ENCODE assay signal across 27 cellular contexts in genomic region chr1:160758525-160758924, GRCh38. TPM values are rescaled to one million over a fixed set of nuclear protein-coding genes. Genes with fewer than 3 reads are reported as not detected.
DNase-seq lines count a peak whose midpoint lies in the region; ATAC-seq, FAIRE-seq and TF ChIP-seq lines count a peak whose summit lies in the region.
"Had no signal": no experiment of that assay in that cellular context is flagged by ENCODE, and none has a peak within 500 bp of the region (broad histone marks: within the 10 kb centered on the region; RNA-seq: fewer than 3 reads in every experiment).

No MANE protein-coding gene starts in this region.

- H3K27me3 ChIP-seq in dorsolateral prefrontal cortex = peaks cover 0 to 3% (median 0%) of the 10 kb centered on the region in 45 donors
- H3K27me3 ChIP-seq: BE2C; BLaER1 treated with 17β-estradiol and CSF1 and Interleukin-3, amounts not matched to agents 10 nM and 100 nM had no signal

- no peak overlapping the region for H3K4me3 ChIP-seq in dorsolateral prefrontal cortex
- H3K4me3 ChIP-seq: A549; BLaER1 treated with 17β-estradiol and CSF1 and Interleukin-3, amounts not matched to agents 10 nM and 100 nM; GM23338 had no signal

- no peaks in the 10 kb centered on the region for H3K27me3 Mint-ChIP-seq in activated naive CD8-positive, alpha-beta T cell
- H3K27me3 Mint-ChIP-seq in activated naive CD8-positive, alpha-beta T cell treated with anti-CD3 and anti-CD28 coated beads, Interleukin-2, amount 50 U/mL, for 24 hours = no peaks in the 10 kb centered on the region
- H3K27me3 Mint-ChIP-seq in immature natural killer cell (ENCODE audit: low read depth in 3 of 3) = peaks cover 0 to 9% (median 7%) of the 10 kb centered on the region in 3 donors
- H3K27me3 Mint-ChIP-seq: CD4-positive, alpha-beta T cell had no signal

- no peak overlapping the region for H3K27ac ChIP-seq in dorsolateral prefrontal cortex
- H3K27ac ChIP-seq: A549; BLaER1 treated with 17β-estradiol and CSF1 and Interleukin-3, amounts not matched to agents 10 nM and 100 nM had no signal

- peaks cover 7% of the 10 kb centered on the region for H3K9me3 Mint-ChIP-seq in activated naive CD8-positive, alpha-beta T cell (ENCODE audit: low read depth)
- H3K9me3 Mint-ChIP-seq in activated naive CD8-positive, alpha-beta T cell treated with anti-CD3 and anti-CD28 coated beads, Interleukin-2, amount 50 U/mL, for 24 hours = peaks cover 16% of the 10 kb centered on the region
- H3K9me3 Mint-ChIP-seq in immature natural killer cell = peaks cover 0 to 3% (median 0%) of the 10 kb centered on the region in 6 donors
- H3K9me3 Mint-ChIP-seq in stimulated activated effector memory CD8-positive, alpha-beta T cell treated with anti-CD3 and anti-CD28 coated beads, Interleukin-12 subunit alpha, Interleukin-12 subunit beta, amount 100 ng/mL, for 72 hours = peaks cover 3% of the 10 kb centered on the region
- H3K9me3 Mint-ChIP-seq: CD4-positive, alpha-beta T cell; GM23338; H9 had no signal

- peak overlapping the region; percentile 78 for H3K27ac Mint-ChIP-seq in activated naive CD8-positive, alpha-beta T cell
- H3K27ac Mint-ChIP-seq in activated naive CD8-positive, alpha-beta T cell treated with anti-CD3 and anti-CD28 coated beads, Interleukin-2, amount 50 U/mL, for 24 hours = no peak overlapping the region
- peak overlapping the region; percentile 34 to 99 (median 86) for H3K27ac Mint-ChIP-seq in immature natural killer cell
- H3K27ac Mint-ChIP-seq in stimulated activated effector memory CD8-positive, alpha-beta T cell treated with anti-CD3 and anti-CD28 coated beads, Interleukin-12 subunit alpha, Interleukin-12 subunit beta, amount 100 ng/mL, for 72 hours = peak overlapping the region; percentile 14
- H3K27ac Mint-ChIP-seq: CD14-positive monocyte; CD4-positive, alpha-beta T cell; GM23338; H9 had no signal

- ATAC-seq in activated naive CD8-positive, alpha-beta T cell treated with anti-CD3 and anti-CD28 coated beads, Interleukin-2, amount 50 U/mL, for 24 hours = no peak
- ATAC-seq in stimulated activated effector memory CD8-positive, alpha-beta T cell treated with anti-CD3 and anti-CD28 coated beads, Interleukin-12 subunit alpha, Interleukin-12 subunit beta, amount 100 ng/mL, for 72 hours = peak; percentile 56
- ATAC-seq in HG03108 (IDR thresholded peaks at IDR 0.05; ENCODE audit: unreplicated experiment) = no peak
- ATAC-seq: A549, GM23338, HCT116 had no signal

- no peak overlapping the region for H3K4me3 Mint-ChIP-seq in activated naive CD8-positive, alpha-beta T cell
- no peak overlapping the region for H3K4me3 Mint-ChIP-seq in activated naive CD8-positive, alpha-beta T cell treated with anti-CD3 and anti-CD28 coated beads, Interleukin-2, amount 50 U/mL, for 24 hours
- H3K4me3 Mint-ChIP-seq in immature natural killer cell = peak overlapping the region in 1 of 5 donors; percentile 21
- H3K4me3 Mint-ChIP-seq in stimulated activated effector memory CD8-positive, alpha-beta T cell treated with anti-CD3 and anti-CD28 coated beads, Interleukin-12 subunit alpha, Interleukin-12 subunit beta, amount 100 ng/mL, for 72 hours = no peak overlapping the region
- H3K4me3 Mint-ChIP-seq: CD14-positive monocyte; CD4-positive, alpha-beta T cell; GM23338; H9 had no signal

- H3K36me3 Mint-ChIP-seq in activated naive CD8-positive, alpha-beta T cell = peaks cover 11% of the 10 kb centered on the region
- peaks cover 25% of the 10 kb centered on the region for H3K36me3 Mint-ChIP-seq in activated naive CD8-positive, alpha-beta T cell treated with anti-CD3 and anti-CD28 coated beads, Interleukin-2, amount 50 U/mL, for 24 hours (ENCODE audit: low read depth)
- H3K36me3 Mint-ChIP-seq in immature natural killer cell = peaks cover 10 to 16% (median 12%) of the 10 kb centered on the region in 3 donors
- H3K36me3 Mint-ChIP-seq in stimulated activated effector memory CD8-positive, alpha-beta T cell treated with anti-CD3 and anti-CD28 coated beads, Interleukin-12 subunit alpha, Interleukin-12 subunit beta, amount 100 ng/mL, for 72 hours = peaks cover 19% of the 10 kb centered on the region

- no peak for TF ChIP-seq CTCF in dorsolateral prefrontal cortex (IDR thresholded peaks at IDR 0.05 in 54 of 56, conservative IDR thresholded peaks at IDR 0.05 in 2 of 56; ENCODE audit: low read depth in 1 of 56, partially characterized antibody in 56 of 56)

- intact Hi-C loops in dorsolateral prefrontal cortex (cut with DNase I) = no loop called here

- H3K4me1 Mint-ChIP-seq in activated naive CD8-positive, alpha-beta T cell (ENCODE audit: low read depth) = peaks cover 39% of the 10 kb centered on the region
- peaks cover 64% of the 10 kb centered on the region for H3K4me1 Mint-ChIP-seq in activated naive CD8-positive, alpha-beta T cell treated with anti-CD3 and anti-CD28 coated beads, Interleukin-2, amount 50 U/mL, for 24 hours
- H3K4me1 Mint-ChIP-seq in immature natural killer cell = peaks cover 68 to 87% of the 10 kb centered on the region in 2 donors
- peaks cover 41% of the 10 kb centered on the region for H3K4me1 Mint-ChIP-seq in stimulated activated effector memory CD8-positive, alpha-beta T cell treated with anti-CD3 and anti-CD28 coated beads, Interleukin-12 subunit alpha, Interleukin-12 subunit beta, amount 100 ng/mL, for 72 hours
- H3K4me1 Mint-ChIP-seq: CD14-positive monocyte, GM23338, H9 had no signal

- peak; percentile 41 for FAIRE-seq in GM18507 (lab: Jason Lieb, UNC)
- FAIRE-seq: A549, GM12892, GM19239 had no signal

- no peak for DNase-seq in activated naive CD8-positive, alpha-beta T cell treated with anti-CD3 and anti-CD28 coated beads, Interleukin-2, amount 50 U/mL, for 24 hours
- no peak for DNase-seq in GM18507 (ENCODE audit: extremely low spot score, insufficient read length, low read depth)
- no peak for DNase-seq in immature natural killer cell
- no peak for DNase-seq in stimulated activated effector memory CD8-positive, alpha-beta T cell treated with anti-CD3 and anti-CD28 coated beads, Interleukin-12 subunit alpha, Interleukin-12 subunit beta, amount 100 ng/mL, for 72 hours (ENCODE audit: low spot score in 2 of 2)
- DNase-seq in dorsolateral prefrontal cortex = no peak
- DNase-seq: 8988T; ACHN; AML-193; BE2C; Calu3; CD4-positive, alpha-beta T cell; COR-L47; DMS53; DMS79 treated with DMSO at 0.1 percent for 48 hours; H9 had no signal

RNA-seq across cellular contexts. Expression of gene SLAMF7, which starts 19.5 kb away (rescaled TPM):
- polyA plus RNA-seq in immature natural killer cell = 100 to 1,000 TPM; 316 to 379 (median 359) TPM
- total RNA-seq in dorsolateral prefrontal cortex = 1 to 10 TPM in 1 of 120 experiments, under 1 TPM in 25, not detected in 94; 0.11 to 1.5 (median 0.38) TPM
- total RNA-seq: G401, GM23338, H9 had no signal

RNA-seq across cellular contexts. Expression of gene LY9, which starts 37.4 kb away (rescaled TPM):
- polyA plus RNA-seq in immature natural killer cell = 10 to 100 TPM; 46.1 to 68.2 (median 57.2) TPM
- total RNA-seq in dorsolateral prefrontal cortex = 1 to 10 TPM in 3 of 120 experiments, under 1 TPM in 8, not detected in 109; 0.24 to 1.1 (median 0.48) TPM
- total RNA-seq: Calu3, G401, GM23338, H4, H9 had no signal
- polyA plus RNA-seq: GM23338 had no signal

RNA-seq across cellular contexts. Expression of gene CD48, which starts 46.9 kb away (rescaled TPM):
- 100 to 1,000 TPM; 202 to 229 (median 205) TPM for polyA plus RNA-seq in immature natural killer cell
- 1 to 10 TPM in 22 of 120 experiments, under 1 TPM in 52, not detected in 46; 0.36 to 3.9 (median 0.73) TPM for total RNA-seq in dorsolateral prefrontal cortex
- total RNA-seq: Calu3, Daoy, G401, H4, H9 had no signal
- polyA plus RNA-seq: A549 had no signal
